ENCODE assay signal across 17 cellular contexts in genomic region chr10:84511709-84512108, GRCh38.
DNase-seq lines count a peak whose midpoint lies in the region; ATAC-seq and TF ChIP-seq lines count a peak whose summit lies in the region.
"Had no signal": no experiment of that assay in that cellular context is flagged by ENCODE, and none has a peak within 500 bp of the region (broad histone marks: within the 10 kb centered on the region; RNA-seq: fewer than 3 reads in every experiment).

No MANE protein-coding gene starts in this region.

- H3K27ac ChIP-seq in ovary = no peak overlapping the region
- no peak overlapping the region for H3K27ac ChIP-seq in SJCRH30
- H3K27ac ChIP-seq: A549, C4-2B had no signal

- ATAC-seq in T-helper 17 cell = no peak
- ATAC-seq in central memory CD8-positive, alpha-beta T cell (replicated peaks; ENCODE audit: extremely low read depth, poor library complexity, severe bottlenecking) = no peak
- ATAC-seq in GM21526 (IDR thresholded peaks at IDR 0.05; ENCODE audit: low FRiP score, unreplicated experiment) = no peak
- ATAC-seq: A549, HepG2 had no signal

- H3K27me3 Mint-ChIP-seq in HFFc6 (ENCODE audit: insufficient read depth) (no peaks in the 10 kb centered on the region; the same call in 1 of the 2 replicates), T-helper 17 cell (no peaks in the 10 kb centered on the region), nephron (ENCODE audit: low read depth) (no peaks in the 10 kb centered on the region)
- H3K27me3 Mint-ChIP-seq in central memory CD8-positive, alpha-beta T cell = no peaks in the 10 kb centered on the region
- H3K27me3 Mint-ChIP-seq: CD4-positive, alpha-beta memory T cell had no signal

- H3K4me1 Mint-ChIP-seq in HFFc6 (ENCODE audit: low read depth) (peaks cover 27% of the 10 kb centered on the region), T-helper 17 cell (peaks cover 13% of the 10 kb centered on the region), nephron (peaks cover 21% of the 10 kb centered on the region)
- H3K4me1 Mint-ChIP-seq in central memory CD8-positive, alpha-beta T cell = peaks cover 21% of the 10 kb centered on the region

- H3K27me3 ChIP-seq in ovary = no peaks in the 10 kb centered on the region
- H3K27me3 ChIP-seq in SJCRH30 = no peaks in the 10 kb centered on the region
- H3K27me3 ChIP-seq: BE2C had no signal

- no peaks in the 10 kb centered on the region for H3K9me3 ChIP-seq in T-helper 17 cell (ENCODE audit: control insufficient read depth, low read length, poor library complexity, severe bottlenecking)
- H3K9me3 ChIP-seq in ovary = no peaks in the 10 kb centered on the region
- no peaks in the 10 kb centered on the region for H3K9me3 ChIP-seq in SJCRH30 (replicated peaks)
- H3K9me3 ChIP-seq: A549, BE2C had no signal

- no peaks in the 10 kb centered on the region for H3K4me1 ChIP-seq in ovary (ENCODE audit: insufficient read depth)
- no peaks in the 10 kb centered on the region for H3K4me1 ChIP-seq in SJCRH30
- H3K4me1 ChIP-seq: A549 had no signal

- TF ChIP-seq POLR2A in ovary (IDR thresholded peaks at IDR 0.05) = no peak

- H3K36me3 ChIP-seq in ovary = no peaks in the 10 kb centered on the region
- H3K36me3 ChIP-seq in SJCRH30 = no peaks in the 10 kb centered on the region
- H3K36me3 ChIP-seq: BE2C had no signal

- H3K4me3 ChIP-seq in ovary (no peak overlapping the region), SJCRH30 (no peak overlapping the region)
- H3K4me3 ChIP-seq: A549 had no signal

- peak overlapping the region; percentile 2; the same call in 1 of the 2 replicates for H3K27ac Mint-ChIP-seq in HFFc6
- peak overlapping the region; percentile 84 for H3K27ac Mint-ChIP-seq in T-helper 17 cell
- peak overlapping the region; percentile 20 for H3K27ac Mint-ChIP-seq in central memory CD8-positive, alpha-beta T cell (ENCODE audit: low read depth)
- peak overlapping the region in 2 of 3 experiments; percentile 7 to 91 for H3K27ac Mint-ChIP-seq in nephron

- TF ChIP-seq EP300 in ovary (IDR thresholded peaks at IDR 0.05) = no peak

- H3K36me3 Mint-ChIP-seq in HFFc6 (ENCODE audit: low read depth) (peaks cover 15% of the 10 kb centered on the region), T-helper 17 cell (ENCODE audit: low read depth) (peaks cover 15% of the 10 kb centered on the region), nephron (ENCODE audit: low read depth) (peaks cover 28% of the 10 kb centered on the region)
- peaks cover 29% of the 10 kb centered on the region for H3K36me3 Mint-ChIP-seq in central memory CD8-positive, alpha-beta T cell (ENCODE audit: insufficient read depth)

- H3K4me3 Mint-ChIP-seq in HFFc6 = no peak overlapping the region
- H3K4me3 Mint-ChIP-seq in T-helper 17 cell = no peak overlapping the region
- H3K4me3 Mint-ChIP-seq in central memory CD8-positive, alpha-beta T cell = no peak overlapping the region
- no peak overlapping the region for H3K4me3 Mint-ChIP-seq in nephron
- H3K4me3 Mint-ChIP-seq: CD4-positive, alpha-beta memory T cell had no signal

- H3K9me3 Mint-ChIP-seq in HFFc6 (no peaks in the 10 kb centered on the region), nephron (no peaks in the 10 kb centered on the region)
- H3K9me3 Mint-ChIP-seq in central memory CD8-positive, alpha-beta T cell = no peaks in the 10 kb centered on the region
- H3K9me3 Mint-ChIP-seq: CD4-positive, alpha-beta memory T cell had no signal

- DNase-seq in HFFc6 (no peak), T-helper 17 cell (no peak), NCI-H226 (no peak), ovary (no peak), SJCRH30 (no peak)
- no peak for DNase-seq in central memory CD8-positive, alpha-beta T cell (ENCODE audit: low spot score in 2 of 2)
- DNase-seq: BE2C; CD4-positive, alpha-beta memory T cell; COR-L47; DMS153; DMS79 treated with DMSO at 0.1 percent for 48 hours; EL had no signal

- TF ChIP-seq CTCF in HFFc6 (IDR thresholded peaks at IDR 0.05) (no peak), nephron (IDR thresholded peaks at IDR 0.05; ENCODE audit: unreplicated experiment in 3 of 3) (no peak), ovary (IDR thresholded peaks at IDR 0.05) (no peak)

- intact Hi-C loops in ovary (cut with DNase I) = no loop called here

- WGBS in ovary, 3 donors = 93 to 94% (median 93%) methylated on average over 4 of the region's 4 CpGs

Comparison
In these comparisons a context has a peak if more than half of its experiments do, and no peak if none do; other contexts are left out.
1. H3K27ac Mint-ChIP-seq: peak in every context shown above with its lines; median percentile 84 in T-helper 17 cell; 49 in nephron; 20 in central memory CD8-positive, alpha-beta T cell; 2 in HFFc6.